In genomic region chr17:50052822-50053653, GRCh38 we compare ENCODE assay signal across 12 cellular contexts. TPM values are rescaled to one million over a fixed set of nuclear protein-coding genes. Genes with fewer than 3 reads are reported as not detected.
DNase-seq lines count a peak whose midpoint lies in the region; ATAC-seq and TF ChIP-seq lines count a peak whose summit lies in the region.
"Had no signal": no experiment of that assay in that cellular context is flagged by ENCODE, and none has a peak within 500 bp of the region (broad histone marks: within the 10 kb centered on the region; RNA-seq: fewer than 3 reads in every experiment).

No MANE protein-coding gene starts in this region.

- peak overlapping the region; percentile 96 for H3K18ac ChIP-seq in trophoblast cell (ENCODE audit: low read length)

- no peak overlapping the region for H2AFZ ChIP-seq in GM23248
- peak overlapping the region; percentile 24 for H2AFZ ChIP-seq in trophoblast cell (ENCODE audit: insufficient read depth, low read length, poor library complexity)

- no peak for TF ChIP-seq CTCF in VCaP (conservative IDR thresholded peaks at IDR 0.05)

- H4K20me1 ChIP-seq in GM23248 (ENCODE audit: insufficient read depth) = no peaks in the 10 kb centered on the region

- peak; percentile 6 to 7 for ATAC-seq in left cardiac atrium
- no peak for ATAC-seq in naive thymus-derived CD4-positive, alpha-beta T cell

- POLR2A ChIA-PET in naive thymus-derived CD4-positive, alpha-beta T cell (lab: Charles Lee) = no interaction called here

- in situ Hi-C loops in GM23248 (cut with MboI) = no loop called here

- H3K4me3 ChIP-seq in GM23248 = no peak overlapping the region
- no peak overlapping the region for H3K4me3 ChIP-seq in trophoblast cell (ENCODE audit: low read depth, low read length)
- H3K4me3 ChIP-seq in naive thymus-derived CD4-positive, alpha-beta T cell (ENCODE audit: low read length) = no peak overlapping the region

- H3K79me1 ChIP-seq in trophoblast cell (ENCODE audit: low read length) = peaks cover 41% of the 10 kb centered on the region

- H3K4ac ChIP-seq in trophoblast cell (ENCODE audit: low read depth, low read length) = peak overlapping the region; percentile 71

- peaks cover 43% of the 10 kb centered on the region for H3F3A ChIP-seq in GM23248 (ENCODE audit: insufficient read depth)

- intact Hi-C loops in left cardiac atrium (cut with DNase I) = no loop called here
- intact Hi-C loops in naive thymus-derived CD4-positive, alpha-beta T cell (cut with micrococcal nuclease) = no loop called here

- H3K27me3 Mint-ChIP-seq in naive thymus-derived CD4-positive, alpha-beta T cell = peaks cover 0 to 7% (median 0%) of the 10 kb centered on the region in 5 donors

- H4K8ac ChIP-seq in trophoblast cell (ENCODE audit: low read depth, low read length) = peak overlapping the region; percentile 67

- no peaks in the 10 kb centered on the region for H3K36me3 ChIP-seq in GM23248 (ENCODE audit: low read depth)
- peaks cover 0 to 2% of the 10 kb centered on the region in 2 experiments for H3K36me3 ChIP-seq in trophoblast cell (ENCODE audit: control insufficient read depth in 1 of 2, insufficient read depth in 2 of 2, low read length in 2 of 2)
- H3K36me3 ChIP-seq in naive thymus-derived CD4-positive, alpha-beta T cell (ENCODE audit: control insufficient read depth in 2 of 3, insufficient read depth in 3 of 3, low read length in 3 of 3) = no peaks in the 10 kb centered on the region

- peak overlapping the region; percentile 11; the same call in 1 of the 2 replicates for H3K9ac ChIP-seq in GM23248
- no peak overlapping the region for H3K9ac ChIP-seq in trophoblast cell (ENCODE audit: low read length)

- peak overlapping the region in 2 of 10 donors; percentile 47 to 56 for H3K4me3 Mint-ChIP-seq in naive thymus-derived CD4-positive, alpha-beta T cell
- H3K4me3 Mint-ChIP-seq: activated T-cell treated with anti-CD3 and anti-CD28 coated beads, Interleukin-2, amount 50 U/mL, for 24 hours had no signal

- peak overlapping the region; percentile 88 for H2BK5ac ChIP-seq in trophoblast cell (ENCODE audit: low read depth, low read length, poor library complexity)

- H3K27ac Mint-ChIP-seq in naive thymus-derived CD4-positive, alpha-beta T cell = peak overlapping the region in 1 of 9 donors; percentile 49
- H3K27ac Mint-ChIP-seq: activated T-cell treated with anti-CD3 and anti-CD28 coated beads, Interleukin-2, amount 50 U/mL, for 24 hours had no signal

- H3K9me3 ChIP-seq in GM23248 (ENCODE audit: low read depth) (no peaks in the 10 kb centered on the region), trophoblast cell (ENCODE audit: insufficient read depth, low read depth, low read length) (no peaks in the 10 kb centered on the region)
- no peaks in the 10 kb centered on the region for H3K9me3 ChIP-seq in naive thymus-derived CD4-positive, alpha-beta T cell (ENCODE audit: control insufficient read depth in 2 of 3, low read length in 3 of 3)

- peak overlapping the region; percentile 95 for H2AK5ac ChIP-seq in trophoblast cell (ENCODE audit: low read length)

- no peaks in the 10 kb centered on the region for H3K36me3 Mint-ChIP-seq in naive thymus-derived CD4-positive, alpha-beta T cell

- CTCF ChIA-PET in naive thymus-derived CD4-positive, alpha-beta T cell (lab: Charles Lee) = interaction anchor here (0.9 to 1.6 kb wide), 2 partner anchors 25 to 34 kb away, joined by 3 to 4 read pairs; no protein-coding TSS in a partner anchor

- H2BK12ac ChIP-seq in trophoblast cell (ENCODE audit: low read length) = peak overlapping the region; percentile 99

- no peaks in the 10 kb centered on the region for H3K27me3 ChIP-seq in GM23248 (replicated peaks; ENCODE audit: insufficient read depth)
- H3K27me3 ChIP-seq in trophoblast cell (ENCODE audit: insufficient read depth, low read length) = no peaks in the 10 kb centered on the region
- H3K27me3 ChIP-seq in naive thymus-derived CD4-positive, alpha-beta T cell (ENCODE audit: control insufficient read depth in 2 of 2, insufficient read depth in 2 of 2, low read length in 2 of 2) = no peaks in the 10 kb centered on the region

- peaks cover 0 to 1% (median 0%) of the 10 kb centered on the region in 11 donors for H3K9me3 Mint-ChIP-seq in naive thymus-derived CD4-positive, alpha-beta T cell
- H3K9me3 Mint-ChIP-seq: activated T-cell treated with anti-CD3 and anti-CD28 coated beads, Interleukin-2, amount 50 U/mL, for 24 hours had no signal

- no peak for DNase-seq in GM23248
- DNase-seq in left cardiac atrium = peak; percentile 77
- peak; percentile 87 to 97 for DNase-seq in trophoblast cell
- no peak for DNase-seq in HCEC 1CT
- DNase-seq in NCI-H1417 (lab: John Stamatoyannopoulos, UW) = no peak
- DNase-seq in activated CD4-positive, CD25-positive, alpha-beta regulatory T cell treated with anti-CD3 and anti-CD28 coated beads, Interleukin-2, amount 50 U/mL, for 72 hours = no peak
- no peak for DNase-seq in naive thymus-derived CD4-positive, alpha-beta T cell
- DNase-seq: activated T-cell treated with anti-CD3 and anti-CD28 coated beads, Interleukin-2, amount 50 U/mL, for 24 hours; stimulated activated CD8-positive, alpha-beta memory T cell treated with anti-CD3 and anti-CD28 coated beads, Interleukin-4, amount 100 ng/mL, for 48 hours had no signal

- H3K4me1 ChIP-seq in GM23248 (ENCODE audit: insufficient read depth) (peaks cover 56% of the 10 kb centered on the region), trophoblast cell (ENCODE audit: control insufficient read depth in 1 of 2, insufficient read depth in 2 of 2, low read length in 2 of 2) (peaks cover 43 to 54% of the 10 kb centered on the region in 2 experiments)
- peaks cover 0 to 7% of the 10 kb centered on the region in 2 donors for H3K4me1 ChIP-seq in naive thymus-derived CD4-positive, alpha-beta T cell (ENCODE audit: control insufficient read depth in 2 of 2, insufficient read depth in 2 of 2, low read length in 2 of 2)

- peak overlapping the region; percentile 87 for H4K91ac ChIP-seq in trophoblast cell (ENCODE audit: low read depth, low read length)

- no peak overlapping the region for H3K23ac ChIP-seq in trophoblast cell (ENCODE audit: low read length)

- H3K14ac ChIP-seq in trophoblast cell (ENCODE audit: low read length) = peak overlapping the region; percentile 77

- H3K9me2 ChIP-seq in GM23248 (ENCODE audit: insufficient read depth) = no peaks in the 10 kb centered on the region

- H2BK120ac ChIP-seq in trophoblast cell (ENCODE audit: insufficient read depth, low read length, poor library complexity) = peak overlapping the region; percentile 96

- no peak overlapping the region for H3K27ac ChIP-seq in GM23248
- peak overlapping the region; percentile 91 for H3K27ac ChIP-seq in VCaP
- peak overlapping the region; percentile 97 for H3K27ac ChIP-seq in trophoblast cell (ENCODE audit: low read depth, low read length)
- no peak overlapping the region for H3K27ac ChIP-seq in naive thymus-derived CD4-positive, alpha-beta T cell (ENCODE audit: low read depth, low read length)

- H4K12ac ChIP-seq in trophoblast cell (ENCODE audit: low read depth, low read length) = no peak overlapping the region

- peaks cover 47% of the 10 kb centered on the region for H3K79me2 ChIP-seq in GM23248 (ENCODE audit: insufficient read depth)
- H3K79me2 ChIP-seq in trophoblast cell (ENCODE audit: control insufficient read depth, insufficient read depth, low read length, poor library complexity) = peaks cover 16% of the 10 kb centered on the region

- peaks cover 10 to 54% (median 17%) of the 10 kb centered on the region in 7 donors for H3K4me1 Mint-ChIP-seq in naive thymus-derived CD4-positive, alpha-beta T cell

- 87 to 90% methylated on average over 7 of the region's 7 CpGs for WGBS in GM23248 (ENCODE audit: low coverage in 1 of 2, low lambda C conversion rate in 2 of 2, missing lambda C conversion rate in 2 of 2), 2 experiments
- no CpG with 5 or more reads among the region's 7 CpGs for WGBS in trophoblast cell (ENCODE audit: extremely low coverage, insufficient coverage, insufficient read length)

- H3K4me2 ChIP-seq in GM23248 (ENCODE audit: unreplicated experiment) = peak overlapping the region; percentile 5
- H3K4me2 ChIP-seq in trophoblast cell (ENCODE audit: low read length) = peak overlapping the region; percentile 52

RNA-seq across cellular contexts. Expression of gene ITGA3, which starts 2.9 kb away (rescaled TPM):
- 321 and 330 TPM in 2 replicates for total RNA-seq in GM23248 (2014; rRNA removed; shearing (Covaris generic))
- polyA plus RNA-seq in GM23248 (2016; fragmentation: Nextera tagmentation; extraction: Ambion mirVana) = 105 and 111 TPM in 2 replicates
- 10 to 100 TPM; 26.5 to 35.9 TPM for total RNA-seq in left cardiac atrium
- 63.3 and 65.7 TPM in 2 replicates for polyA plus RNA-seq in trophoblast cell (2013)
- 10 to 100 TPM in 2 of 5 experiments, 1 to 10 TPM in 3; 4.0 to 14.6 (median 8.6) TPM for total RNA-seq in naive thymus-derived CD4-positive, alpha-beta T cell
- 1 to 10 TPM; 1.4 to 2.4 TPM for polyA plus RNA-seq in naive thymus-derived CD4-positive, alpha-beta T cell

RNA-seq across cellular contexts. Expression of gene PDK2, which starts 42.1 kb away (rescaled TPM):
- 25.9 and 30.2 TPM in 2 replicates for total RNA-seq in GM23248 (2014; rRNA removed; shearing (Covaris generic))
- 48.1 and 56.0 TPM in 2 replicates for polyA plus RNA-seq in GM23248 (2016; fragmentation: Nextera tagmentation; extraction: Ambion mirVana)
- 100 to 1,000 TPM; 156 to 203 TPM for total RNA-seq in left cardiac atrium
- 16.1 and 16.2 TPM in 2 replicates for polyA plus RNA-seq in trophoblast cell (2013)
- total RNA-seq in naive thymus-derived CD4-positive, alpha-beta T cell = 10 to 100 TPM; 16.7 to 48.3 (median 22.5) TPM
- polyA plus RNA-seq in naive thymus-derived CD4-positive, alpha-beta T cell = 10 to 100 TPM; 37.2 to 50.4 TPM

RNA-seq across cellular contexts. Expression of gene DLX3, which starts 58.0 kb away (rescaled TPM):
- 0.43 and 0.51 TPM in 2 replicates for total RNA-seq in GM23248 (2014; rRNA removed; shearing (Covaris generic))
- polyA plus RNA-seq in GM23248 (2016; fragmentation: Nextera tagmentation; extraction: Ambion mirVana) = 1.0 and 1.4 TPM in 2 replicates
- under 1 TPM in 1 of 2 donors, not detected in 1; 0.16 TPM for total RNA-seq in left cardiac atrium
- 113 and 120 TPM in 2 replicates for polyA plus RNA-seq in trophoblast cell (2013)
- not detected for total RNA-seq in naive thymus-derived CD4-positive, alpha-beta T cell
- not detected for polyA plus RNA-seq in naive thymus-derived CD4-positive, alpha-beta T cell
- total RNA-seq: renal cortical epithelial cell; T-helper 2 cell treated with Interferon-gamma antibody and Interleukin-4, amounts not matched to agents 100 ng/mL and 5 ng/mL, for 36 hours had no signal

Comparison
In these comparisons a context has a peak if more than half of its experiments do, and no peak if none do; other contexts are left out.
1. DNase-seq: peak in left cardiac atrium (single experiment) and trophoblast cell (2 of 2); none in GM23248 (single experiment), HCEC 1CT (single experiment), NCI-H1417 (0 of 3), activated CD4-positive, CD25-positive, alpha-beta regulatory T cell treated with anti-CD3 and anti-CD28 coated beads, Interleukin-2, amount 50 U/mL, for 72 hours (single experiment) and naive thymus-derived CD4-positive, alpha-beta T cell (0 of 9).
2. H3K27ac ChIP-seq: peak in VCaP (single experiment) and trophoblast cell (single experiment); none in GM23248 (single experiment) and naive thymus-derived CD4-positive, alpha-beta T cell (single experiment).